In genomic region chr3:10551821-10552630, GRCh38 we compare ENCODE assay signal across 8 cellular contexts. TPM values are rescaled to one million over a fixed set of nuclear protein-coding genes. Genes with fewer than 3 reads are reported as not detected.
DNase-seq lines count a peak whose midpoint lies in the region; ATAC-seq and TF ChIP-seq lines count a peak whose summit lies in the region.

No MANE protein-coding gene starts in this region.

- H2BK120ac ChIP-seq in mesendoderm (ENCODE audit: low read depth, low read length) = no peak overlapping the region

- H4K8ac ChIP-seq in mesendoderm (ENCODE audit: low read depth, low read length) = no peak overlapping the region

- H2BK5ac ChIP-seq in mesendoderm (ENCODE audit: low read length) = no peak overlapping the region

- H3K4me1 Mint-ChIP-seq in activated T-cell treated with anti-CD3 and anti-CD28 coated beads, Interleukin-2, amount 50 U/mL, for 24 hours (ENCODE audit: low read depth) = peaks cover 39% of the 10 kb centered on the region

- H3K4me2 ChIP-seq in OCI-LY3 (ENCODE audit: low read length) (peak overlapping the region; percentile 56), mesendoderm (ENCODE audit: low read length) (no peak overlapping the region)

- peaks cover 12% of the 10 kb centered on the region for H3K27me3 ChIP-seq in OCI-LY3 (ENCODE audit: low read depth, low read length)
- peaks cover 38% of the 10 kb centered on the region for H3K27me3 ChIP-seq in gastroesophageal sphincter
- no peaks in the 10 kb centered on the region for H3K27me3 ChIP-seq in mesendoderm (ENCODE audit: insufficient read depth, low read length, poor library complexity)

- H3K79me1 ChIP-seq in mesendoderm (ENCODE audit: low read length) = no peaks in the 10 kb centered on the region

- no peak overlapping the region for H2AK5ac ChIP-seq in mesendoderm (ENCODE audit: low read length)

- H2BK15ac ChIP-seq in mesendoderm (replicated peaks; ENCODE audit: low read depth) = no peak overlapping the region

- H3K4me3 ChIP-seq in OCI-LY3 (ENCODE audit: low read length) = 0 out of 2 replicates have a peak overlapping the region, but pooled peaks have one; percentile 4
- no peak overlapping the region for H3K4me3 ChIP-seq in gastroesophageal sphincter
- no peak overlapping the region for H3K4me3 ChIP-seq in mesendoderm (ENCODE audit: low read length)

- no peak overlapping the region for H2AFZ ChIP-seq in OCI-LY3 (ENCODE audit: low read depth, low read length)

- no peaks in the 10 kb centered on the region for H3K36me3 Mint-ChIP-seq in activated T-cell treated with anti-CD3 and anti-CD28 coated beads, Interleukin-2, amount 50 U/mL, for 24 hours (ENCODE audit: low read depth)

- no peaks in the 10 kb centered on the region for H4K20me1 ChIP-seq in OCI-LY3 (ENCODE audit: insufficient read depth, low read length)

- H3K4me1 ChIP-seq in OCI-LY3 (ENCODE audit: low read length) = peaks cover 22% of the 10 kb centered on the region
- no peaks in the 10 kb centered on the region for H3K4me1 ChIP-seq in gastroesophageal sphincter
- no peaks in the 10 kb centered on the region for H3K4me1 ChIP-seq in mesendoderm (ENCODE audit: control insufficient read depth, low read depth, low read length)

- no peak for TF ChIP-seq POLR2A in gastroesophageal sphincter (IDR thresholded peaks at IDR 0.05)

- ATAC-seq in gastroesophageal sphincter (peak; percentile 26), HG03460 (IDR thresholded peaks at IDR 0.05; ENCODE audit: unreplicated experiment) (no peak)

- no peak for TF ChIP-seq CTCF in OCI-LY3 (IDR thresholded peaks at IDR 0.05; ENCODE audit: low read depth, low read length)
- no peak for TF ChIP-seq CTCF in gastroesophageal sphincter (IDR thresholded peaks at IDR 0.05)

- DNase-seq in GDM1 (lab: John Stamatoyannopoulos, UW) = peak; percentile 85
- DNase-seq in activated T-cell treated with anti-CD3 and anti-CD28 coated beads, Interleukin-2, amount 50 U/mL, for 24 hours = peak; percentile 88
- peak; percentile 81 to 87 for DNase-seq in stimulated activated CD4-positive, alpha-beta T cell treated with anti-CD3 and anti-CD28 coated beads, Interleukin-4, amount 100 ng/mL, for 4 hours
- no peak for DNase-seq in SK-N-DZ (ENCODE audit: low spot score)
- DNase-seq in mesendoderm = no peak

- H3K4me3 Mint-ChIP-seq in activated T-cell treated with anti-CD3 and anti-CD28 coated beads, Interleukin-2, amount 50 U/mL, for 24 hours = peak overlapping the region; percentile 46

- H3K9ac ChIP-seq in OCI-LY3 (ENCODE audit: low read length) (no peak overlapping the region), mesendoderm (ENCODE audit: low read length) (no peak overlapping the region)

- H3K18ac ChIP-seq in mesendoderm (ENCODE audit: low read length) = no peak overlapping the region

- H3K9me3 ChIP-seq in OCI-LY3 (ENCODE audit: insufficient read depth, low read length) (no peaks in the 10 kb centered on the region), gastroesophageal sphincter (no peaks in the 10 kb centered on the region)

- WGBS in gastroesophageal sphincter (ENCODE audit: low coverage in 1 of 2), 2 donors = 92 to 100% methylated on average over 1 to 3 of the region's 19 CpGs
- no CpG with 5 or more reads among the region's 19 CpGs for WGBS in mesendoderm (ENCODE audit: extremely low coverage, insufficient coverage, low lambda C conversion rate)

- no peak overlapping the region for H4K5ac ChIP-seq in mesendoderm (ENCODE audit: low read length)

- H3K23ac ChIP-seq in mesendoderm (ENCODE audit: low read length) = no peak overlapping the region

- H3K9me3 Mint-ChIP-seq in activated T-cell treated with anti-CD3 and anti-CD28 coated beads, Interleukin-2, amount 50 U/mL, for 24 hours = no peaks in the 10 kb centered on the region

- no peaks in the 10 kb centered on the region for H3K79me2 ChIP-seq in OCI-LY3 (ENCODE audit: low read length)
- H3K79me2 ChIP-seq in mesendoderm (ENCODE audit: control insufficient read depth, insufficient read depth, low read length) = no peaks in the 10 kb centered on the region

- peaks cover 18% of the 10 kb centered on the region for H3K27me3 Mint-ChIP-seq in activated T-cell treated with anti-CD3 and anti-CD28 coated beads, Interleukin-2, amount 50 U/mL, for 24 hours

- no peak for TF ChIP-seq EP300 in gastroesophageal sphincter (IDR thresholded peaks at IDR 0.05)

- H3K36me3 ChIP-seq in OCI-LY3 (replicated peaks; ENCODE audit: low read depth, low read length) (no peaks in the 10 kb centered on the region), gastroesophageal sphincter (no peaks in the 10 kb centered on the region), mesendoderm (ENCODE audit: control insufficient read depth, insufficient read depth, low read length) (no peaks in the 10 kb centered on the region)

- peak overlapping the region; percentile 89 for H3K27ac Mint-ChIP-seq in activated T-cell treated with anti-CD3 and anti-CD28 coated beads, Interleukin-2, amount 50 U/mL, for 24 hours

- H3K27ac ChIP-seq in OCI-LY3 (ENCODE audit: low read length) = no peak overlapping the region
- peak overlapping the region in 2 of 4 donors; percentile 17 to 35 for H3K27ac ChIP-seq in gastroesophageal sphincter
- no peak overlapping the region for H3K27ac ChIP-seq in mesendoderm (ENCODE audit: low read depth, low read length)

- H3K56ac ChIP-seq in mesendoderm (ENCODE audit: low read length) = no peak overlapping the region

- H3K4ac ChIP-seq in mesendoderm (ENCODE audit: low read depth, low read length) = no peak overlapping the region

RNA-seq across cellular contexts. Expression of gene ATP2B2, which starts 46.6 kb away (rescaled TPM):
- total RNA-seq in gastroesophageal sphincter = under 1 TPM in 3 of 4 donors, not detected in 1; 0.13 to 0.30 (median 0.27) TPM
- not detected in 2 replicates for polyA plus RNA-seq in SK-N-DZ (2014; cell fraction: cytosol; rRNA removed)
- polyA plus RNA-seq in SK-N-DZ (2014; cell fraction: nucleus; rRNA removed) = not detected in 2 replicates
- 0.29 TPM for polyA plus RNA-seq in mesendoderm (2013, experiment 1 of 2)
- polyA plus RNA-seq in mesendoderm (2013, experiment 2 of 2) = 0.27 TPM

Comparison
In these comparisons a context has a peak if more than half of its experiments do, and no peak if none do; other contexts are left out.
1. DNase-seq: peak in GDM1 (single experiment), activated T-cell treated with anti-CD3 and anti-CD28 coated beads, Interleukin-2, amount 50 U/mL, for 24 hours (single experiment) and stimulated activated CD4-positive, alpha-beta T cell treated with anti-CD3 and anti-CD28 coated beads, Interleukin-4, amount 100 ng/mL, for 4 hours (2 of 2); none in SK-N-DZ (single experiment) and mesendoderm (single experiment).